31 cellular contexts compared by ENCODE assay signal in the genomic region with DNA sequence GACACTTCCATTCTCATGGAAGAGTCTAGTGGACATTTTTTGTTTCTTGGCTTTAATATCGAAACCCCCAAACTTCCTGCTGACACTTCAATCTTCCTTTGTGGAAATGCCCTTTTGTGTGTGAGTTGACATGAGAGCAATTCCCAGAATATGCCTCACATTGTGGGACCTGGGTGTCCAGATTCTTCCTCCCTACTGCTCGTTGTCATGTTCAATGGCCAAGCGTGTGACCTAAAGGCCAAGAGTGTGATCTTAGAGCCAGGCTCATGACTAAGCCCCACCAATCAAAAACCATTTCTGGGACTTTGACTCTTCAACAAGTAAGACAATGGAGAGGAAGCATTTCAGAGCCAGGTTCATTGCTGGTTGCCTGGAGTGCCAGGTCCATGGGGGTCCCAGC. TPM values are rescaled to one million over a fixed set of nuclear protein-coding genes. Genes with fewer than 3 reads are reported as not detected.
"Had no signal": no experiment of that assay in that cellular context is flagged by ENCODE, and none has a peak within 500 bp of the region (broad histone marks: within the 10 kb centered on the region; RNA-seq: fewer than 3 reads in every experiment).

No MANE protein-coding gene starts in this region.

- H3K4me1 Mint-ChIP-seq: activated B cell treated with CpG ODN at 0.5 μM for 24 hours; activated naive CD4-positive, alpha-beta T cell treated with anti-CD3 and anti-CD28 coated beads, Interleukin-2, amount 10 ng/mL, durations not matched to agents 7 days and 5 days; activated naive CD8-positive, alpha-beta T cell treated with anti-CD3 and anti-CD28 coated beads, Interleukin-2, amount 10 ng/mL, durations not matched to agents 7 days and 5 days; central memory CD8-positive, alpha-beta T cell; T-helper 17 cell had no signal

- H3K27ac Mint-ChIP-seq: activated B cell treated with CpG ODN at 0.5 μM for 24 hours; activated CD8-positive, alpha-beta T cell treated with anti-CD3 and anti-CD28 coated beads for 36 hours; activated naive CD4-positive, alpha-beta T cell treated with anti-CD3 and anti-CD28 coated beads, Interleukin-2, amount 10 ng/mL, durations not matched to agents 7 days and 5 days; activated naive CD4-positive, alpha-beta T cell treated with anti-CD3 and anti-CD28 coated beads, Interleukin-2, amount 50 U/mL, for 72 hours; activated naive CD8-positive, alpha-beta T cell treated with anti-CD3 and anti-CD28 coated beads, Interleukin-2, amount 10 ng/mL, durations not matched to agents 7 days and 5 days; activated T-helper 2 cell treated with anti-CD3 and anti-CD28 coated beads, Interferon-gamma antibody, Interleukin-2, Interleukin-4, amounts not matched to agents 10 μg/mL and 5 μg/mL and 100 μg/mL, durations not matched to agents 14 hours and 24 hours and 36 hours; dendritic cell treated with granulocyte-macrophage colony-stimulating factor and Interleukin-4, amounts not matched to agents 40 ng/mL and 50 ng/mL, for 4 days; effector memory CD8-positive, alpha-beta T cell; T-helper 17 cell; T-helper 2 cell treated with Interferon-gamma antibody and Interleukin-4, amounts not matched to agents 5 μg/mL and 100 μg/mL, for 36 hours had no signal

- FAIRE-seq: bronchial epithelial cell had no signal

- H3K4me3 ChIP-seq: ascending aorta, coronary artery, dorsolateral prefrontal cortex, gastrocnemius medialis, heart right ventricle had no signal

- H3K4me1 ChIP-seq: ascending aorta, foreskin keratinocyte, gastrocnemius medialis, heart right ventricle had no signal

- H3K27me3 Mint-ChIP-seq: dendritic cell treated with granulocyte-macrophage colony-stimulating factor and Interleukin-4, amounts not matched to agents 40 ng/mL and 50 ng/mL, for 4 days had no signal

- H3K4me3 Mint-ChIP-seq: activated B cell treated with CpG ODN at 0.5 μM for 24 hours; activated CD8-positive, alpha-beta T cell treated with anti-CD3 and anti-CD28 coated beads for 36 hours; activated naive CD4-positive, alpha-beta T cell treated with anti-CD3 and anti-CD28 coated beads, Interleukin-2, amount 10 ng/mL, durations not matched to agents 7 days and 5 days; activated naive CD8-positive, alpha-beta T cell treated with anti-CD3 and anti-CD28 coated beads, Interleukin-2, amount 10 ng/mL, durations not matched to agents 7 days and 5 days; activated T-cell treated with anti-CD3 and anti-CD28 coated beads, Interleukin-2, amount 50 U/mL, for 4 hours; central memory CD8-positive, alpha-beta T cell; dendritic cell treated with granulocyte-macrophage colony-stimulating factor and Interleukin-4, amounts not matched to agents 40 ng/mL and 50 ng/mL, for 4 days; effector memory CD8-positive, alpha-beta T cell; T-helper 17 cell; T-helper 2 cell treated with Interferon-gamma antibody and Interleukin-4, amounts not matched to agents 5 μg/mL and 100 μg/mL, for 36 hours had no signal

- ATAC-seq: activated CD4-positive, CD25-positive, alpha-beta regulatory T cell treated with anti-CD3 and anti-CD28 coated beads, Interleukin-2, amount 50 U/mL, for 24 hours; activated CD8-positive, alpha-beta T cell treated with anti-CD3 and anti-CD28 coated beads for 36 hours; activated naive CD4-positive, alpha-beta T cell treated with anti-CD3 and anti-CD28 coated beads, Interleukin-2, amount 50 U/mL, for 72 hours; activated T-cell treated with anti-CD3 and anti-CD28 coated beads, Interleukin-2, amount 50 U/mL, for 4 hours; effector memory CD8-positive, alpha-beta T cell; foreskin keratinocyte; gastrocnemius medialis; heart right ventricle; T-helper 17 cell had no signal

- H3K27me3 ChIP-seq: ascending aorta, brain microvascular endothelial cell, dorsolateral prefrontal cortex, foreskin keratinocyte, gastrocnemius medialis had no signal

- DNase-seq: activated B cell treated with CpG ODN at 0.5 μM for 24 hours; activated CD4-positive, alpha-beta T cell treated with anti-CD3 and anti-CD28 coated beads for 48 hours; activated CD4-positive, alpha-beta T cell treated with anti-CD3 and anti-CD28 coated beads, Interleukin-2, amount 50 U/mL, for 1 hour; activated CD4-positive, alpha-beta T cell treated with anti-CD3 and anti-CD28 coated beads, Interleukin-2, amount 50 U/mL, for 48 hours; activated CD8-positive, alpha-beta memory T cell treated with anti-CD3 and anti-CD28 coated beads for 24 hours; activated CD8-positive, alpha-beta T cell treated with anti-CD3 and anti-CD28 coated beads for 36 hours; activated effector memory CD4-positive, alpha-beta T cell treated with anti-CD3 and anti-CD28 coated beads, Interleukin-2, amount 50 U/mL, for 16 hours; activated naive CD4-positive, alpha-beta T cell treated with anti-CD3 and anti-CD28 coated beads, Interleukin-2, amount 10 ng/mL, durations not matched to agents 7 days and 5 days; activated naive CD8-positive, alpha-beta T cell treated with anti-CD3 and anti-CD28 coated beads, Interleukin-2, amount 10 ng/mL, durations not matched to agents 7 days and 5 days; activated T-cell treated with anti-CD3 and anti-CD28 coated beads, Interleukin-2, amount 50 U/mL, for 4 hours; brain microvascular endothelial cell; dorsolateral prefrontal cortex; effector memory CD8-positive, alpha-beta T cell; foreskin keratinocyte; gastrocnemius medialis; glutamatergic neuron; heart right ventricle; T-helper 1 cell; T-helper 17 cell; T1000; WERI-Rb-1 had no signal

- H3K9me3 ChIP-seq: ascending aorta, gastrocnemius medialis, heart right ventricle had no signal

- H3K36me3 Mint-ChIP-seq: activated naive CD4-positive, alpha-beta T cell treated with anti-CD3 and anti-CD28 coated beads, Interleukin-2, amount 10 ng/mL, durations not matched to agents 7 days and 5 days; activated naive CD4-positive, alpha-beta T cell treated with anti-CD3 and anti-CD28 coated beads, Interleukin-2, amount 50 U/mL, for 72 hours; activated naive CD8-positive, alpha-beta T cell treated with anti-CD3 and anti-CD28 coated beads, Interleukin-2, amount 10 ng/mL, durations not matched to agents 7 days and 5 days had no signal

- H3K27ac ChIP-seq: ascending aorta, coronary artery, dorsolateral prefrontal cortex, epithelial cell of prostate, foreskin keratinocyte, gastrocnemius medialis, heart right ventricle, WERI-Rb-1 had no signal

- H3K36me3 ChIP-seq: ascending aorta, brain microvascular endothelial cell, gastrocnemius medialis, heart right ventricle, WERI-Rb-1 had no signal

- H3K9me3 Mint-ChIP-seq: activated B cell treated with CpG ODN at 0.5 μM for 24 hours; activated CD8-positive, alpha-beta T cell treated with anti-CD3 and anti-CD28 coated beads for 36 hours; activated naive CD4-positive, alpha-beta T cell treated with anti-CD3 and anti-CD28 coated beads, Interleukin-2, amount 10 ng/mL, durations not matched to agents 7 days and 5 days; activated naive CD4-positive, alpha-beta T cell treated with anti-CD3 and anti-CD28 coated beads, Interleukin-2, amount 50 U/mL, for 72 hours; activated naive CD8-positive, alpha-beta T cell treated with anti-CD3 and anti-CD28 coated beads, Interleukin-2, amount 10 ng/mL, durations not matched to agents 7 days and 5 days; activated T-cell treated with anti-CD3 and anti-CD28 coated beads, Interleukin-2, amount 50 U/mL, for 4 hours; activated T-helper 2 cell treated with anti-CD3 and anti-CD28 coated beads, Interferon-gamma antibody, Interleukin-2, Interleukin-4, amounts not matched to agents 10 μg/mL and 5 μg/mL and 100 μg/mL, durations not matched to agents 14 hours and 24 hours and 36 hours; central memory CD8-positive, alpha-beta T cell; dendritic cell treated with granulocyte-macrophage colony-stimulating factor and Interleukin-4, amounts not matched to agents 40 ng/mL and 50 ng/mL, for 4 days; T-helper 2 cell treated with Interferon-gamma antibody and Interleukin-4, amounts not matched to agents 5 μg/mL and 100 μg/mL, for 36 hours had no signal

RNA-seq across cellular contexts. Expression of gene BMPER, which starts 52.5 kb away (rescaled TPM):
- total RNA-seq: activated B cell treated with CpG ODN at 0.5 μM for 24 hours; activated CD8-positive, alpha-beta T cell treated with anti-CD3 and anti-CD28 coated beads for 36 hours; activated naive CD4-positive, alpha-beta T cell treated with anti-CD3 and anti-CD28 coated beads, Interleukin-2, amount 50 U/mL, for 72 hours; activated naive CD8-positive, alpha-beta T cell treated with anti-CD3 and anti-CD28 coated beads, Interleukin-2, amount 10 ng/mL, durations not matched to agents 7 days and 5 days; activated T-helper 2 cell treated with anti-CD3 and anti-CD28 coated beads, Interferon-gamma antibody, Interleukin-2, Interleukin-4, amounts not matched to agents 10 μg/mL and 5 μg/mL and 100 μg/mL, durations not matched to agents 14 hours and 24 hours and 36 hours; ascending aorta had no signal
- polyA plus RNA-seq: foreskin keratinocyte had no signal
